Comparison of ENCODE assay signal across 14 cellular contexts in genomic region chr12:61870658-61871559, GRCh38.
DNase-seq lines count a peak whose midpoint lies in the region; ATAC-seq and TF ChIP-seq lines count a peak whose summit lies in the region.
"Had no signal": no experiment of that assay in that cellular context is flagged by ENCODE, and none has a peak within 500 bp of the region (broad histone marks: within the 10 kb centered on the region; RNA-seq: fewer than 3 reads in every experiment).

No MANE protein-coding gene starts in this region.

- H3K9me2 ChIP-seq in SK-N-SH (no peaks in the 10 kb centered on the region), OCI-LY7 (ENCODE audit: insufficient read depth, low read length) (no peaks in the 10 kb centered on the region)

- no peaks in the 10 kb centered on the region for H4K20me1 ChIP-seq in SK-N-SH (ENCODE audit: insufficient read depth)
- no peaks in the 10 kb centered on the region for H4K20me1 ChIP-seq in OCI-LY7 (ENCODE audit: insufficient read depth, low read length)

- CTCF ChIA-PET in SK-N-SH (lab: Yijun Ruan, JAX) (no interaction called here), OCI-LY7 (lab: Charles Lee; ENCODE audit: unreplicated experiment) (no interaction called here)

- H3K9me3 ChIP-seq in SK-N-SH, result no peaks in the 10 kb centered on the region
- no peaks in the 10 kb centered on the region for H3K9me3 ChIP-seq in OCI-LY7 (ENCODE audit: low read length)
- H3K9me3 ChIP-seq: right atrium auricular region had no signal

- no peaks in the 10 kb centered on the region for H3K79me2 ChIP-seq in SK-N-SH (ENCODE audit: insufficient read depth)
- H3K79me2 ChIP-seq in OCI-LY7 (ENCODE audit: insufficient read depth, low read depth, low read length), result no peaks in the 10 kb centered on the region

- H3K4me3 ChIP-seq in SK-N-SH (ENCODE audit: low read depth in 2 of 2, low read length in 1 of 2) (no peak overlapping the region), OCI-LY7 (ENCODE audit: low read depth, low read length, poor library complexity, severe bottlenecking) (no peak overlapping the region)
- H3K4me3 ChIP-seq: right atrium auricular region had no signal

- H3K9me3 Mint-ChIP-seq in memory B cell, result no peaks in the 10 kb centered on the region
- H3K9me3 Mint-ChIP-seq: endodermal cell had no signal

- no peak overlapping the region for H3K4me3 Mint-ChIP-seq in memory B cell
- H3K4me3 Mint-ChIP-seq: endodermal cell had no signal

- intact Hi-C loops in OCI-LY7 (cut with micrococcal nuclease; ENCODE audit: unreplicated experiment), result no loop called here

- H3K36me3 Mint-ChIP-seq in memory B cell, result no peaks in the 10 kb centered on the region

- no peaks in the 10 kb centered on the region for H3K27me3 Mint-ChIP-seq in memory B cell

- H3K36me3 ChIP-seq in SK-N-SH (replicated peaks in 1 of 2; ENCODE audit: control insufficient read depth in 1 of 2, insufficient read depth in 2 of 2, low read length in 1 of 2) (no peaks in the 10 kb centered on the region), OCI-LY7 (ENCODE audit: insufficient read depth, low read length) (no peaks in the 10 kb centered on the region)
- H3K36me3 ChIP-seq: right atrium auricular region had no signal

- H3K27ac Mint-ChIP-seq in memory B cell, result no peak overlapping the region
- H3K27ac Mint-ChIP-seq: endodermal cell had no signal

- no TSS peak for BruUV-seq in OCI-LY7 (replicated peaks; lab: Mats Ljungman, UMichigan)

- TF ChIP-seq CTCF in SK-N-SH (IDR thresholded peaks at IDR 0.05) (no peak), OCI-LY7 (conservative IDR thresholded peaks at IDR 0.05; ENCODE audit: low read length) (no peak)

- no peak overlapping the region for H3K4me2 ChIP-seq in SK-N-SH
- peak overlapping the region; percentile 42 for H3K4me2 ChIP-seq in OCI-LY7 (ENCODE audit: low read length)

- H2AFZ ChIP-seq in SK-N-SH (ENCODE audit: low read depth) (peak overlapping the region; percentile 68; the same call in 1 of the 2 replicates), OCI-LY7 (ENCODE audit: low read length) (peak overlapping the region; percentile 63)

- H3K27ac ChIP-seq in SK-N-SH (ENCODE audit: low read depth in 2 of 2, low read length in 1 of 2) (no peak overlapping the region), OCI-LY7 (ENCODE audit: low read depth, low read length, poor library complexity, severe bottlenecking) (no peak overlapping the region)
- H3K27ac ChIP-seq: right atrium auricular region, RWPE1 had no signal

- TF ChIP-seq RAD21 in SK-N-SH (IDR thresholded peaks at IDR 0.05; ENCODE audit: low read length), result no peak

- POLR2A ChIA-PET in SK-N-SH (lab: Yijun Ruan, JAX), result no interaction called here
- POLR2A ChIA-PET in OCI-LY7 (lab: Charles Lee), result interaction anchor here (0.6 kb wide), 1 partner anchor 14 kb away, joined by 3 read pairs; no protein-coding TSS in a partner anchor

- H3F3A ChIP-seq in SK-N-SH (replicated peaks; ENCODE audit: insufficient read depth), result no peaks in the 10 kb centered on the region

- no peak for TF ChIP-seq EP300 in SK-N-SH (IDR thresholded peaks at IDR 0.05; ENCODE audit: borderline replicate concordance in 1 of 2, low read depth in 1 of 2, low read length in 1 of 2)

- ATAC-seq in SK-N-SH treated with all-trans-retinoic acid at 6 μM for 48 hours (no peak), HG03103 (IDR thresholded peaks at IDR 0.05; ENCODE audit: low read depth, unreplicated experiment) (peak; percentile 49), memory B cell (ENCODE audit: low read depth) (peak; percentile 60), HG03457 (IDR thresholded peaks at IDR 0.05; ENCODE audit: unreplicated experiment) (no peak)

- DNase-seq in SK-N-SH (no peak), OCI-LY7 (ENCODE audit: low spot score) (peak; percentile 35), memory B cell (ENCODE audit: low spot score in 2 of 2) (no peak), HuH-7 (ENCODE audit: low spot score) (no peak), 8988T (no peak)
- DNase-seq: aorta, endodermal cell, GOT3, hippocampal formation had no signal

- no peaks in the 10 kb centered on the region for H3K27me3 ChIP-seq in SK-N-SH (ENCODE audit: insufficient read depth)
- H3K27me3 ChIP-seq: right atrium auricular region had no signal

- H3K4me1 ChIP-seq in SK-N-SH (ENCODE audit: control insufficient read depth in 1 of 2, insufficient read depth in 2 of 2, low read depth in 1 of 2, low read length in 1 of 2) (no peaks in the 10 kb centered on the region), OCI-LY7 (ENCODE audit: insufficient read depth, low read length, poor library complexity, severe bottlenecking) (peaks cover 4% of the 10 kb centered on the region)
- H3K4me1 ChIP-seq: right atrium auricular region had no signal

- H3K9ac ChIP-seq in SK-N-SH, result no peak overlapping the region

- under 1% methylated on average over 3 of the region's 3 CpGs for WGBS in SK-N-SH (ENCODE audit: low lambda C conversion rate)

- no peaks in the 10 kb centered on the region for H3K4me1 Mint-ChIP-seq in memory B cell

TF ChIP-seq in SK-N-SH, 30 proteins besides CTCF, POLR2A, EP300 and RAD21 (continues in another document):
- TF ChIP-seq REST (IDR thresholded peaks at IDR 0.05; ENCODE audit: low read depth, low read length) (no peak), MAX (IDR thresholded peaks at IDR 0.05; ENCODE audit: low read depth) (no peak), JUND (IDR thresholded peaks at IDR 0.05) (no peak), TEAD4 (IDR thresholded peaks at IDR 0.05; ENCODE audit: borderline replicate concordance, insufficient read depth) (no peak), SMC3 (IDR thresholded peaks at IDR 0.05; ENCODE audit: low read depth, low read length) (no peak), EZH2phosphoT487 (IDR thresholded peaks at IDR 0.05; ENCODE audit: borderline replicate concordance, low read depth) (no peak), NRF1 (IDR thresholded peaks at IDR 0.05; ENCODE audit: low read depth, low read length) (no peak)

TF ChIP-seq in SK-N-SH treated with all-trans-retinoic acid at 6 μM for 48 hours, 23 proteins besides CTCF, POLR2A, EP300 and RAD21 (continues in another document):
- TF ChIP-seq ZNF70 (CRISPR knock-in tag; IDR thresholded peaks at IDR 0.05) (no peak), ZNF8 (CRISPR knock-in tag; IDR thresholded peaks at IDR 0.05) (no peak), ISL1 (CRISPR knock-in tag; IDR thresholded peaks at IDR 0.05) (no peak), PPARA (CRISPR knock-in tag; IDR thresholded peaks at IDR 0.05; ENCODE audit: borderline replicate concordance) (no peak), ZNF565 (CRISPR knock-in tag; conservative IDR thresholded peaks at IDR 0.05; ENCODE audit: low read depth) (no peak), PATZ1 (CRISPR knock-in tag; IDR thresholded peaks at IDR 0.05; ENCODE audit: borderline replicate concordance) (no peak), TSHZ2 (CRISPR knock-in tag; IDR thresholded peaks at IDR 0.05) (no peak), ESRRG (CRISPR knock-in tag; IDR thresholded peaks at IDR 0.05) (no peak), POU6F1 (CRISPR knock-in tag; IDR thresholded peaks at IDR 0.05; ENCODE audit: borderline replicate concordance, low read depth) (no peak)

Comparison
In these comparisons a context has a peak if more than half of its experiments do, and no peak if none do; other contexts are left out.
1. ATAC-seq: peak in HG03103 (single experiment) and memory B cell (single experiment); none in SK-N-SH treated with all-trans-retinoic acid at 6 μM for 48 hours (single experiment) and HG03457 (single experiment).